13 cellular contexts compared by ENCODE assay signal in genomic region chr18:9950289-9951016, GRCh38. TPM values are rescaled to one million over a fixed set of nuclear protein-coding genes. Genes with fewer than 3 reads are reported as not detected.
A peak's percentile ranks its signal among the peaks of the same experiment; 100 is the strongest.
DNase-seq lines count a peak whose midpoint lies in the region; ATAC-seq, FAIRE-seq and TF ChIP-seq lines count a peak whose summit lies in the region.
"Had no signal": no experiment of that assay in that cellular context is flagged by ENCODE, and none has a peak within 500 bp of the region (broad histone marks: within the 10 kb centered on the region; RNA-seq: fewer than 3 reads in every experiment).

No MANE protein-coding gene starts in this region.

- POLR2A ChIA-PET in A673 (lab: Charles Lee; ENCODE audit: low non-redundant PET) (no interaction called here), HCT116 (lab: Charles Lee) (no interaction called here)

- BruUV-seq in A673 (replicated peaks; lab: Mats Ljungman, UMichigan) (no TSS peak), HCT116 (replicated peaks; lab: Mats Ljungman, UMichigan) (no TSS peak)

- H3K4me2 ChIP-seq in HCT116 (ENCODE audit: low read length) (no peak overlapping the region), astrocyte (ENCODE audit: low read length) (no peak overlapping the region)

- CTCF ChIA-PET in A673 (lab: Charles Lee) (interaction anchor here (0.5 to 0.6 kb wide), 3 partner anchors 12 to 299 kb away, joined by 3 to 5 read pairs (median 4); no protein-coding TSS in a partner anchor), HCT116 (lab: Charles Lee) (no interaction called here)

- H3K4me3 ChIP-seq in A673 (ENCODE audit: low read depth, low read length, poor library complexity, severe bottlenecking) (no peak overlapping the region), HCT116 (replicated peaks in 1 of 2; ENCODE audit: low read depth in 1 of 2, low read length in 2 of 2) (no peak overlapping the region), astrocyte (ENCODE audit: insufficient read depth, low read depth, low read length) (no peak overlapping the region), suprapubic skin (no peak overlapping the region)
- H3K4me3 ChIP-seq: colonic mucosa, prostate gland, testis had no signal

- H3K36me3 Mint-ChIP-seq in astrocyte (ENCODE audit: low read depth, unreplicated experiment), result peaks cover 16% of the 10 kb centered on the region

- H3K27me3 ChIP-seq in A673 (replicated peaks; ENCODE audit: insufficient read depth, low read depth, low read length, poor library complexity) (no peaks in the 10 kb centered on the region), HCT116 (ENCODE audit: insufficient read depth, low read length) (no peaks in the 10 kb centered on the region), astrocyte (ENCODE audit: insufficient read depth, low read length) (no peaks in the 10 kb centered on the region), suprapubic skin (no peaks in the 10 kb centered on the region)
- H3K27me3 ChIP-seq: colonic mucosa, testis had no signal

- H3K9me2 ChIP-seq in HCT116 (ENCODE audit: insufficient read depth), result no peaks in the 10 kb centered on the region

- no peaks in the 10 kb centered on the region for H3K9me3 ChIP-seq in A673 (ENCODE audit: low read depth, low read length, poor library complexity, severe bottlenecking)
- H3K9me3 ChIP-seq in HCT116 (ENCODE audit: control insufficient read depth in 1 of 2, insufficient read depth in 1 of 2, low read depth in 1 of 2, low read length in 2 of 2), result no peaks in the 10 kb centered on the region
- no peaks in the 10 kb centered on the region for H3K9me3 ChIP-seq in astrocyte (ENCODE audit: insufficient read depth, low read depth, low read length)
- H3K9me3 ChIP-seq in suprapubic skin, result no peaks in the 10 kb centered on the region
- H3K9me3 ChIP-seq: colonic mucosa, prostate gland, testis had no signal

- H3K79me2 ChIP-seq in HCT116 (ENCODE audit: insufficient read depth, low read length) (peaks cover 94% of the 10 kb centered on the region), astrocyte (ENCODE audit: insufficient read depth, low read length) (peaks cover 64% of the 10 kb centered on the region)

- WGBS in suprapubic skin, result 67% methylated on average over 3 of the region's 3 CpGs

- H3K9ac ChIP-seq in HCT116 (ENCODE audit: low read length) (no peak overlapping the region), astrocyte (ENCODE audit: low read length) (no peak overlapping the region)

- TF ChIP-seq POLR2A in HCT116 (IDR thresholded peaks at IDR 0.05; ENCODE audit: borderline replicate concordance, extremely low read depth, insufficient read depth, insufficient read length), result no peak
- TF ChIP-seq POLR2A in suprapubic skin (IDR thresholded peaks at IDR 0.05), result no peak

- TF ChIP-seq CTCF in A673 (conservative IDR thresholded peaks at IDR 0.05; ENCODE audit: low read depth, low read length), result no peak
- no peak for TF ChIP-seq CTCF in HCT116 (IDR thresholded peaks at IDR 0.05 in 2 of 3, conservative IDR thresholded peaks at IDR 0.05 in 1 of 3; ENCODE audit: borderline replicate concordance in 1 of 3, insufficient read depth in 1 of 3, low read depth in 2 of 3, low read length in 2 of 3)
- TF ChIP-seq CTCF in astrocyte (IDR thresholded peaks at IDR 0.05; ENCODE audit: insufficient read depth, low read depth, low read length), result no peak
- no peak for TF ChIP-seq CTCF in suprapubic skin (IDR thresholded peaks at IDR 0.05)

- peaks cover 46% of the 10 kb centered on the region for H3K36me3 ChIP-seq in A673 (ENCODE audit: insufficient read depth, low read length, poor library complexity, severe bottlenecking)
- H3K36me3 ChIP-seq in HCT116 (ENCODE audit: control insufficient read depth in 1 of 2, insufficient read depth in 2 of 2, low read length in 2 of 2), result peaks cover 49 to 51% of the 10 kb centered on the region in 2 experiments
- H3K36me3 ChIP-seq in astrocyte (ENCODE audit: insufficient read depth, low read length), result peaks cover 46% of the 10 kb centered on the region
- H3K36me3 ChIP-seq in suprapubic skin, result peaks cover 64% of the 10 kb centered on the region
- H3K36me3 ChIP-seq: colonic mucosa, prostate gland had no signal

- DNase-seq in A673 (ENCODE audit: low spot score) (peak; percentile 44), HCT116 (ENCODE audit: low read depth, low spot score) (no peak), astrocyte (ENCODE audit: low read depth) (peak; percentile 73), iris pigment epithelial cell (ENCODE audit: low read depth) (peak; percentile 73), GM19238 (ENCODE audit: insufficient read length, low spot score) (no peak), retina (no peak), suprapubic skin (ENCODE audit: low spot score in 2 of 2) (no peak)
- DNase-seq: activated CD4-positive, alpha-beta T cell treated with anti-CD3 and anti-CD28 coated beads for 4 hours; activated effector memory CD4-positive, alpha-beta T cell treated with anti-CD3 and anti-CD28 coated beads, Interleukin-2, amount 50 U/mL, for 16 hours; colonic mucosa had no signal

- H3K27me3 Mint-ChIP-seq in astrocyte (ENCODE audit: low read depth, unreplicated experiment), result no peaks in the 10 kb centered on the region

- ATAC-seq in HCT116, result no peak
- ATAC-seq in GM19324 (IDR thresholded peaks at IDR 0.05; ENCODE audit: low FRiP score, unreplicated experiment), result no peak

- peaks cover 32% of the 10 kb centered on the region for H3K4me1 Mint-ChIP-seq in astrocyte (ENCODE audit: low read depth, unreplicated experiment)

- FAIRE-seq in astrocyte (lab: Jason Lieb, UNC), result peak; percentile 13

- RAD21 ChIA-PET in HCT116 (lab: Charles Lee; ENCODE audit: low non-redundant PET in 1 of 2, low total read pairs in 2 of 2, uncharacterized antibody in 2 of 2, unreplicated experiment in 2 of 2), result interaction anchor here in 1 of 2 experiments (0.6 kb wide), 1 partner anchor 375 kb away, joined by 3 read pairs; no protein-coding TSS in a partner anchor

- TF ChIP-seq EP300 in suprapubic skin (IDR thresholded peaks at IDR 0.05), result no peak

- H3K4me3 Mint-ChIP-seq in astrocyte (ENCODE audit: unreplicated experiment), result no peak overlapping the region

- H2AFZ ChIP-seq in HCT116 (ENCODE audit: low read depth, low read length, poor library complexity, severe bottlenecking) (no peak overlapping the region), astrocyte (ENCODE audit: low read depth, low read length) (no peak overlapping the region)

- TF ChIP-seq RAD21 in HCT116 (IDR thresholded peaks at IDR 0.05; ENCODE audit: low read depth), result no peak

- peaks cover 44% of the 10 kb centered on the region for H3K4me1 ChIP-seq in A673 (ENCODE audit: insufficient read depth, low read length, poor library complexity, severe bottlenecking)
- H3K4me1 ChIP-seq in HCT116 (ENCODE audit: control insufficient read depth in 1 of 2, insufficient read depth in 2 of 2, low read length in 2 of 2), result no peaks in the 10 kb centered on the region
- H3K4me1 ChIP-seq in astrocyte (ENCODE audit: insufficient read depth, low read length), result no peaks in the 10 kb centered on the region
- H3K4me1 ChIP-seq in suprapubic skin, result peaks cover 12% of the 10 kb centered on the region
- H3K4me1 ChIP-seq: colonic mucosa, prostate gland, testis had no signal

- H4K20me1 ChIP-seq in HCT116 (ENCODE audit: insufficient read depth) (peaks cover 22% of the 10 kb centered on the region; the same call in 1 of the 2 replicates), astrocyte (ENCODE audit: insufficient read depth, low read length) (peaks cover 67% of the 10 kb centered on the region)

- H3K27ac ChIP-seq in A673 (ENCODE audit: low read depth, low read length, poor library complexity, severe bottlenecking) (no peak overlapping the region), HCT116 (ENCODE audit: low read depth, low read length) (peak overlapping the region; percentile 18), astrocyte (ENCODE audit: low read depth, low read length) (no peak overlapping the region), suprapubic skin (no peak overlapping the region)
- H3K27ac ChIP-seq: colonic mucosa, prostate gland, testis had no signal

- no peak overlapping the region for H3K27ac Mint-ChIP-seq in astrocyte (ENCODE audit: unreplicated experiment)

- H3K9me3 Mint-ChIP-seq in astrocyte (ENCODE audit: unreplicated experiment), result no peaks in the 10 kb centered on the region

- intact Hi-C loops in A673 (cut with micrococcal nuclease; ENCODE audit: unreplicated experiment) (no loop called here), HCT116 (cut with micrococcal nuclease) (loop anchor here (5.0 to 10.0 kb wide), 3 partner anchors 126 to 336 kb away; partner anchors contain the start of gene PPP4R1)

TF ChIP-seq in HCT116, 20 proteins besides CTCF, POLR2A, EP300 and RAD21:
- no peak for TF ChIP-seq REST (IDR thresholded peaks at IDR 0.05; ENCODE audit: low read depth)
- TF ChIP-seq ELF1 (IDR thresholded peaks at IDR 0.05; ENCODE audit: borderline replicate concordance, low read depth), result no peak
- TF ChIP-seq CEBPB (IDR thresholded peaks at IDR 0.05; ENCODE audit: low read depth), result no peak
- TF ChIP-seq EZH2phosphoT487 (IDR thresholded peaks at IDR 0.05; ENCODE audit: borderline replicate concordance), result no peak
- TF ChIP-seq SRF (IDR thresholded peaks at IDR 0.05; ENCODE audit: low read depth), result no peak

RNA-seq across cellular contexts. Expression of gene VAPA, which starts 36.6 kb away (rescaled TPM):
- total RNA-seq in A673 (2021), result 185 and 204 TPM in 2 replicates
- 295 TPM for total RNA-seq in HCT116 (2021; ENCODE audit: unreplicated experiment)
- polyA plus RNA-seq in HCT116 (2012), result 170 and 206 TPM in 2 replicates
- total RNA-seq in astrocyte, result 176 and 181 TPM in 2 replicates
- 100 to 1,000 TPM; 182 to 244 (median 212) TPM for total RNA-seq in suprapubic skin

Comparison
In these comparisons a context has a peak if more than half of its experiments do, and no peak if none do; other contexts are left out.
1. DNase-seq: peak in A673 (single experiment), astrocyte (single experiment) and iris pigment epithelial cell (single experiment); none in HCT116 (single experiment), GM19238 (single experiment), retina (single experiment) and suprapubic skin (0 of 2).